26 cellular contexts compared by ENCODE assay signal in the genomic region with DNA sequence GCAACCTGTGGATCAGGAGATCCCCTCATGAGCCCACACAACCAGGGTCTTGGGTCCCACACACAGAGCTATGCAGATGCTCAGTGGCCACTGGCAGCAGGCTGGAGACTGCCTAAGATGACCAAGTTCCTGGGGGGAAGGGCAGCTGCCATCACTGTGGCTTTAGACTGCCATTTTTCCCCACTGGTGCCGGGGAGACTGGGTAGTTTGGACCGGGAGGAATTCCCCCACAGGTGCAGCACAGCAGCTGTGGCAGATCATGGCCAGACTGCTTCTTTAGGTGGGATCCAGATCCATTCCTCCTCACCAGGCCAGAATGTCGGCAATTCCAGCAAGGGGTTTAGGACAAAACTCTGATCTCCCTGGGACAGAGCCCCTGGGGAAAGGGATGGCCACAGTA.
"Had no signal": no experiment of that assay in that cellular context is flagged by ENCODE, and none has a peak within 500 bp of the region (broad histone marks: within the 10 kb centered on the region; RNA-seq: fewer than 3 reads in every experiment).

No MANE protein-coding gene starts in this region.

- H3K4me1 Mint-ChIP-seq: IgD-negative memory B cell had no signal

- H2AFZ ChIP-seq: PC-9 had no signal

- H3K4me3 ChIP-seq: K562, PC-9, Peyer's patch, SJCRH30 had no signal

- H3K4me1 ChIP-seq: Peyer's patch, SJCRH30 had no signal

- H3K36me3 ChIP-seq: Peyer's patch, SJCRH30 had no signal

- ATAC-seq: K562, Right ventricle myocardium inferior, SK-N-SH treated with all-trans-retinoic acid at 6 μM for 48 hours had no signal

- DNase-seq: Kasumi-1; MM.1S; NCI-H1092 treated with DMSO at 0.1 percent for 48 hours; NCI-H1436; NCI-H187; NCI-H2029; NCI-H2081 treated with DMSO at 0.1 percent for 48 hours; NCI-H2171; NCI-H226; NCI-H446; NCI-H510A; NCI-H524 treated with DMSO at 0.1 percent for 48 hours; NCI-H69; NCI-H774; NK-92 treated with Interleukin-12 subunit alpha and Interleukin-12 subunit beta, amount 100 ng/mL, for 24 hours; OCI-M1; PC-9; Peyer's patch; SHP77 treated with DMSO at 0.1 percent for 48 hours; SJCRH30 had no signal

- H3K27me3 ChIP-seq: Peyer's patch, SJCRH30 had no signal

- H3K27ac ChIP-seq: HL-60, KMS-11, PC-9, Peyer's patch, SJCRH30 had no signal

- H3K9ac ChIP-seq: KMS-11 had no signal

- H3K9me3 ChIP-seq: Peyer's patch, SJCRH30 had no signal

- H3K4me3 Mint-ChIP-seq: IgD-negative memory B cell had no signal

- H3K4me2 ChIP-seq: KMS-11, PC-9 had no signal

- H3K27ac Mint-ChIP-seq: IgD-negative memory B cell had no signal
